Comparison of ENCODE assay signal across 16 cellular contexts in the genomic region with DNA sequence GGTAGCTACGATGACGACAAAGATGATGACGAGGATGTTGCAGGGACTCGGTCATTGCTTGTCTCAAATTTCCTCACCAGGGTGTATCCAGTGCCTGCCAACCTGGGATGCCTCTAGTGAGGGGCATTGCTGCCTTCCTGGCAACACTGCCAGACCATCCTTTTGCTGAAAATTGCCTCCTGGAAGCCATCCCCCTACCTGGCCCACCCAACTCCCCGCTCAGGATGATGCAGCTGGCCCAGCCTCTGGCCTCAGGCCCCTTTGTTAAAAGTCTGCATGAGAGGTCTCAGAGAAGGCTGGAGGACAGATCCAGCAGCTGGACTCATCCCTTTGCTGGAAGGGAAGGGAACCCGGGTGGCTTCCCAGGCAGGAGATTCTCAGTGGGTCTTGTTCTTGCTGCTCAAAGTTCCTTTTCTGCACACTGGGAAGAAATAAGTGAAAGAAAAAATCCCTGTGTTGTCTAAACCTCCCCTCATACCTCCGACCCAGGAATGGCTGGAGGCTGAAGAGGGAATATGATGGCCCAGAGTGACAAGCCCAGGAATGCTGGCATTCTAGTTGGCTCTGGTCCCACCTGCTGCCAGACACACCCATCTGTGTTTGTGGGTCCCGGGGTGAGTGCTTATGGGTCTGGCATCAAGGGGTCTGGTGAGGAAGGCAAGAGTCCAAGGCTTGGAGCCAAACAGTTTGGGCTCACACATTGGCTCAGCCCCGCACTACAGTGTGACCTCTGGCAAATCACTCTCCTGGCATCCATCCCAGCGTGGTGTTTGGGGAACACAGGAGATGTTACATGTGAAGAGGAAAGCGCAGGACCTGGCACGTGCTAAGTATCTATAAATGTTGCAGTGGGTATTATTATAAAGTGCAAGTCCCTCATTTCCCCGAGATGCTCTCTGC. TPM values are rescaled to one million over a fixed set of nuclear protein-coding genes. Genes with fewer than 3 reads are reported as not detected.
DNase-seq lines count a peak whose midpoint lies in the region; ATAC-seq and TF ChIP-seq lines count a peak whose summit lies in the region.
"Had no signal": no experiment of that assay in that cellular context is flagged by ENCODE, and none has a peak within 500 bp of the region (broad histone marks: within the 10 kb centered on the region; RNA-seq: fewer than 3 reads in every experiment).

No MANE protein-coding gene starts in this region.

- H2AFZ ChIP-seq in neuronal stem cell (ENCODE audit: low read length), result no peak overlapping the region

- H3K23ac ChIP-seq in neuronal stem cell (ENCODE audit: low read depth, low read length, poor library complexity), result no peak overlapping the region

- no peak overlapping the region for H4K8ac ChIP-seq in neuronal stem cell (ENCODE audit: low read depth, low read length)

- WGBS in neuronal stem cell (ENCODE audit: extremely low coverage in 2 of 2, insufficient read length in 2 of 2, insufficient replicate concordance in 1 of 2), 2 donors, result no CpG with 5 or more reads among the region's 13 CpGs
- WGBS in body of pancreas, 2 donors, result 70 to 76% methylated on average over 11 to 13 of the region's 13 CpGs

- intact Hi-C loops in lower lobe of right lung (cut with DNase I) (no loop called here), body of pancreas (cut with DNase I) (loop anchor here (10.0 kb wide), 1 partner anchor 163 kb away; no protein-coding TSS in a partner anchor)

- H3K36me3 ChIP-seq in lower lobe of right lung (no peaks in the 10 kb centered on the region), neuronal stem cell (replicated peaks in 1 of 2; ENCODE audit: control insufficient read depth in 2 of 2, insufficient read depth in 2 of 2, low read length in 2 of 2) (no peaks in the 10 kb centered on the region), body of pancreas (replicated peaks in 1 of 2; ENCODE audit: insufficient read depth in 1 of 2, low read depth in 2 of 2) (no peaks in the 10 kb centered on the region)
- H3K36me3 ChIP-seq: esophagus squamous epithelium, suprapubic skin had no signal

- H3K27me3 ChIP-seq in lower lobe of right lung (ENCODE audit: low read depth) (peaks cover 25% of the 10 kb centered on the region), neuronal stem cell (ENCODE audit: control insufficient read depth in 3 of 3, insufficient read depth in 3 of 3, low read depth in 1 of 3, low read length in 3 of 3) (peaks cover 0 to 37% (median 0%) of the 10 kb centered on the region in 3 experiments), body of pancreas (no peaks in the 10 kb centered on the region)

- H3K27ac Mint-ChIP-seq in brain, result peak overlapping the region; percentile 48 to 94 (median 89)

- no peak overlapping the region for H2BK12ac ChIP-seq in neuronal stem cell (ENCODE audit: low read length)

- H2BK120ac ChIP-seq in neuronal stem cell (ENCODE audit: low read depth, low read length), result no peak overlapping the region

- H3K27me3 Mint-ChIP-seq in brain, result peaks cover 4% of the 10 kb centered on the region

- no peak overlapping the region for H3K4ac ChIP-seq in neuronal stem cell (ENCODE audit: low read length)

- H3K4me3 Mint-ChIP-seq in brain, result peak overlapping the region; percentile 24 to 70 (median 33)
- H3K4me3 Mint-ChIP-seq: central memory CD8-positive, alpha-beta T cell had no signal

- ATAC-seq in left lobe of liver, result peak; percentile 69
- ATAC-seq in lower lobe of right lung, result no peak
- no peak for ATAC-seq in body of pancreas
- no peak for ATAC-seq in GM19351 (IDR thresholded peaks at IDR 0.05; ENCODE audit: unreplicated experiment)

- H3K9me3 ChIP-seq in lower lobe of right lung, result no peaks in the 10 kb centered on the region
- H3K9me3 ChIP-seq in neuronal stem cell (replicated peaks in 1 of 2; ENCODE audit: control insufficient read depth in 2 of 2, insufficient read depth in 1 of 2, low read depth in 1 of 2, low read length in 2 of 2), result no peaks in the 10 kb centered on the region
- H3K9me3 ChIP-seq in body of pancreas, result no peaks in the 10 kb centered on the region
- H3K9me3 ChIP-seq: esophagus squamous epithelium, suprapubic skin had no signal

- H3K4me3 ChIP-seq in lower lobe of right lung (no peak overlapping the region), neuronal stem cell (ENCODE audit: low read length in 2 of 2) (no peak overlapping the region), body of pancreas (no peak overlapping the region)
- H3K4me3 ChIP-seq: esophagus squamous epithelium, suprapubic skin had no signal

- H3K27ac ChIP-seq in lower lobe of right lung (no peak overlapping the region), neuronal stem cell (replicated peaks; ENCODE audit: low read length) (no peak overlapping the region), body of pancreas (no peak overlapping the region)
- H3K27ac ChIP-seq: esophagus squamous epithelium, suprapubic skin had no signal

- H4K91ac ChIP-seq in neuronal stem cell (ENCODE audit: low read depth, low read length, poor library complexity), result no peak overlapping the region

- H3K4me1 Mint-ChIP-seq in brain, result peaks cover 60% of the 10 kb centered on the region

- DNase-seq in DMS79 treated with DMSO at 0.1 percent for 48 hours (lab: John Stamatoyannopoulos, UW) (peak; percentile 67), NCI-H1092 (lab: John Stamatoyannopoulos, UW) (peak; percentile 76), left lobe of liver (ENCODE audit: low spot score) (peak; percentile 76), lower lobe of right lung (no peak), neuronal stem cell (ENCODE audit: low spot score) (no peak), body of pancreas (no peak)
- DNase-seq: amniotic stem cell, esophagus squamous epithelium, NCI-H1417 treated with DMSO at 0.1 percent for 48 hours, NCI-H510A had no signal

- peaks cover 0 to 18% (median 0%) of the 10 kb centered on the region in 5 experiments for H3K9me3 Mint-ChIP-seq in brain
- H3K9me3 Mint-ChIP-seq: central memory CD8-positive, alpha-beta T cell had no signal

- H3K9ac ChIP-seq in neuronal stem cell (ENCODE audit: low read depth, low read length, poor library complexity), result no peak overlapping the region

- no peak for TF ChIP-seq POLR2A in body of pancreas (IDR thresholded peaks at IDR 0.05)

- no peak overlapping the region for H2AK5ac ChIP-seq in neuronal stem cell (ENCODE audit: low read depth, low read length)

- TF ChIP-seq CTCF in brain (conservative IDR thresholded peaks at IDR 0.05), result no peak
- TF ChIP-seq CTCF in lower lobe of right lung (IDR thresholded peaks at IDR 0.05), result no peak
- no peak for TF ChIP-seq CTCF in body of pancreas (IDR thresholded peaks at IDR 0.05)

- no peak overlapping the region for H3K14ac ChIP-seq in neuronal stem cell (ENCODE audit: low read length)

- H2BK15ac ChIP-seq in neuronal stem cell (ENCODE audit: low read length), result no peak overlapping the region

- no peak overlapping the region for H3K18ac ChIP-seq in neuronal stem cell (ENCODE audit: low read length)

- H3K4me1 ChIP-seq in lower lobe of right lung (peaks cover 8% of the 10 kb centered on the region), neuronal stem cell (ENCODE audit: control insufficient read depth in 2 of 2, insufficient read depth in 1 of 2, low read depth in 1 of 2, low read length in 2 of 2) (peaks cover 12 to 19% of the 10 kb centered on the region in 2 donors), body of pancreas (peaks cover 17% of the 10 kb centered on the region)

- H3K4me2 ChIP-seq in neuronal stem cell (ENCODE audit: insufficient read depth, low read length, poor library complexity, severe bottlenecking), result no peak overlapping the region

- no peaks in the 10 kb centered on the region for H3K36me3 Mint-ChIP-seq in brain

- no peaks in the 10 kb centered on the region for H3K79me1 ChIP-seq in neuronal stem cell (ENCODE audit: low read depth, low read length)

- no peak overlapping the region for H2BK5ac ChIP-seq in neuronal stem cell (ENCODE audit: low read length)

RNA-seq across cellular contexts. Expression of gene FNDC5, which starts 6.7 kb away (rescaled TPM):
- polyA plus RNA-seq in brain (ENCODE audit: insufficient read depth, low read depth, low replicate concordance), result 20.8 TPM
- total RNA-seq in left lobe of liver (5.4 TPM), lower lobe of right lung (0.65 TPM), body of pancreas (not detected)
- 12.0 TPM for polyA plus RNA-seq in neuronal stem cell (2013, experiment 1 of 2)
- 11.7 TPM for polyA plus RNA-seq in neuronal stem cell (2013, experiment 2 of 2)
- total RNA-seq: T-helper 2 cell treated with Interferon-gamma antibody and Interleukin-4, amounts not matched to agents 100 ng/mL and 5 ng/mL, for 36 hours had no signal

RNA-seq across cellular contexts. Expression of gene HPCA, which starts 8.8 kb away (rescaled TPM):
- 75.9 TPM for polyA plus RNA-seq in brain (ENCODE audit: insufficient read depth, low read depth, low replicate concordance)
- total RNA-seq in left lobe of liver (not detected), lower lobe of right lung (not detected), body of pancreas (not detected)
- polyA plus RNA-seq in neuronal stem cell (2013, experiment 1 of 2), result 6.1 TPM
- polyA plus RNA-seq in neuronal stem cell (2013, experiment 2 of 2), result 6.8 TPM
- total RNA-seq: esophagus squamous epithelium, lung microvascular endothelial cell, suprapubic skin had no signal

RNA-seq across cellular contexts. Expression of gene TMEM54, which starts 23.7 kb away (rescaled TPM):
- polyA plus RNA-seq in brain (ENCODE audit: insufficient read depth, low read depth, low replicate concordance), result 51.4 TPM
- total RNA-seq in left lobe of liver (6.1 TPM), lower lobe of right lung (44.0 TPM), body of pancreas (10 to 100 TPM; 40.2 to 41.2 TPM)
- 17.2 TPM for polyA plus RNA-seq in neuronal stem cell (2013, experiment 1 of 2)
- polyA plus RNA-seq in neuronal stem cell (2013, experiment 2 of 2), result 15.6 TPM
- total RNA-seq: T-helper 2 cell treated with Interferon-gamma antibody and Interleukin-4, amounts not matched to agents 100 ng/mL and 5 ng/mL, for 36 hours had no signal

Comparison
In these comparisons a context has a peak if more than half of its experiments do, and no peak if none do; other contexts are left out.
1. DNase-seq: peak in DMS79 treated with DMSO at 0.1 percent for 48 hours (single experiment), NCI-H1092 (single experiment) and left lobe of liver (single experiment); none in lower lobe of right lung (single experiment), neuronal stem cell (single experiment) and body of pancreas (0 of 4).